19 cellular contexts compared by ENCODE assay signal in genomic region chr11:94117871-94118270, GRCh38. TPM values are rescaled to one million over a fixed set of nuclear protein-coding genes. Genes with fewer than 3 reads are reported as not detected.
DNase-seq lines count a peak whose midpoint lies in the region; ATAC-seq, FAIRE-seq and TF ChIP-seq lines count a peak whose summit lies in the region.
"Had no signal": no experiment of that assay in that cellular context is flagged by ENCODE, and none has a peak within 500 bp of the region (broad histone marks: within the 10 kb centered on the region; RNA-seq: fewer than 3 reads in every experiment).

No MANE protein-coding gene starts in this region.

- POLR2A ChIA-PET in H1 (lab: Charles Lee; ENCODE audit: partially characterized antibody) = interaction anchor here (1.5 to 3.3 kb wide), 2 partner anchors 9 to 11 kb away, joined by 3 to 32 read pairs; partner anchors contain the start of gene PANX1
- POLR2A ChIA-PET in SK-N-SH (lab: Yijun Ruan, JAX) = no interaction called here

- TF ChIP-seq CTCF in H1 (IDR thresholded peaks at IDR 0.05; ENCODE audit: control extremely low read depth in 1 of 3, insufficient read depth in 1 of 3, low read depth in 1 of 3, low read length in 3 of 3) (no peak), SK-N-SH (IDR thresholded peaks at IDR 0.05) (no peak), lower leg skin (IDR thresholded peaks at IDR 0.05) (no peak)

- no peak overlapping the region for H3K23ac ChIP-seq in H1 (ENCODE audit: insufficient read length)

- H3K14ac ChIP-seq in H1 (ENCODE audit: insufficient read length) = no peak overlapping the region

- no peaks in the 10 kb centered on the region for H3K9me3 ChIP-seq in H1 (ENCODE audit: insufficient read depth in 2 of 2, low read depth in 1 of 2, low read length in 1 of 2)
- peaks cover 8% of the 10 kb centered on the region; the same call in 1 of the 2 replicates for H3K9me3 ChIP-seq in iPS-20b (ENCODE audit: insufficient read depth, low read depth, low read length)
- H3K9me3 ChIP-seq in SK-N-SH = no peaks in the 10 kb centered on the region
- H3K9me3 ChIP-seq: A549, HAP-1, Peyer's patch had no signal

- FAIRE-seq in H1 (lab: Jason Lieb, UNC) = no peak
- FAIRE-seq: A549 had no signal

- intact Hi-C loops in lower leg skin (cut with DNase I; ENCODE audit: low total_unique reads) = no loop called here

- H3K4me3 Mint-ChIP-seq in stimulated activated effector memory CD8-positive, alpha-beta T cell treated with anti-CD3 and anti-CD28 coated beads, Interleukin-12 subunit alpha, Interleukin-12 subunit beta, amount 100 ng/mL, for 72 hours = no peak overlapping the region

- H2BK5ac ChIP-seq in H1 (ENCODE audit: low read depth, low read length) = no peak overlapping the region

- H3K79me2 ChIP-seq in H1 (ENCODE audit: control insufficient read depth in 1 of 2, insufficient read depth in 2 of 2, low read length in 2 of 2) (peaks cover 0 to 3% of the 10 kb centered on the region in 2 experiments; a peak in 2 of 4 replicates), SK-N-SH (ENCODE audit: insufficient read depth) (no peaks in the 10 kb centered on the region)

- no peak overlapping the region for H3K27ac Mint-ChIP-seq in stimulated activated effector memory CD8-positive, alpha-beta T cell treated with anti-CD3 and anti-CD28 coated beads, Interleukin-12 subunit alpha, Interleukin-12 subunit beta, amount 100 ng/mL, for 72 hours

- no peak for TF ChIP-seq POLR2A in H1 (IDR thresholded peaks at IDR 0.05; ENCODE audit: control extremely low read depth in 1 of 2, low read depth in 2 of 2, low read length in 2 of 2)
- no peak for TF ChIP-seq POLR2A in lower leg skin (IDR thresholded peaks at IDR 0.05)

- H3K4me3 ChIP-seq in H1 (ENCODE audit: extremely low read depth in 1 of 4, insufficient read depth in 2 of 4, low read depth in 3 of 4, low read length in 4 of 4) (no peak overlapping the region), iPS-20b (ENCODE audit: low read length) (no peak overlapping the region), SK-N-SH (ENCODE audit: low read depth in 2 of 2, low read length in 1 of 2) (no peak overlapping the region), lower leg skin (ENCODE audit: low read depth, poor library complexity, severe bottlenecking) (no peak overlapping the region)
- H3K4me3 ChIP-seq: A549, HAP-1, K562, Peyer's patch had no signal

- H2BK120ac ChIP-seq in H1 (replicated peaks; ENCODE audit: low read depth, low read length) = no peak overlapping the region

- peak overlapping the region; percentile 94 for H4K91ac ChIP-seq in H1 (replicated peaks; ENCODE audit: insufficient read length, low read length)

- H3K27me3 ChIP-seq in H1 (replicated peaks in 1 of 4; ENCODE audit: control insufficient read depth in 3 of 4, extremely low read depth in 1 of 4, insufficient read depth in 3 of 4, low read length in 3 of 4) = no peaks in the 10 kb centered on the region
- H3K27me3 ChIP-seq in iPS-20b (ENCODE audit: insufficient read depth, low read length) = no peaks in the 10 kb centered on the region
- no peaks in the 10 kb centered on the region for H3K27me3 ChIP-seq in SK-N-SH (ENCODE audit: insufficient read depth)
- H3K27me3 ChIP-seq: Peyer's patch had no signal

- no peaks in the 10 kb centered on the region for H4K20me1 ChIP-seq in H1 (replicated peaks in 1 of 2; ENCODE audit: control insufficient read depth in 1 of 2, insufficient read depth in 2 of 2, low read length in 2 of 2)
- no peaks in the 10 kb centered on the region for H4K20me1 ChIP-seq in SK-N-SH (ENCODE audit: insufficient read depth)

- H2AFZ ChIP-seq in H1 (ENCODE audit: low read length) (no peak overlapping the region), SK-N-SH (ENCODE audit: low read depth) (no peak overlapping the region)

- H3K23me2 ChIP-seq in H1 (ENCODE audit: low read depth, low read length) = no peaks in the 10 kb centered on the region; the same call in 1 of the 2 replicates

- H3K56ac ChIP-seq in H1 (replicated peaks; ENCODE audit: insufficient read length, low read depth, low read length) = no peak overlapping the region

- H4K8ac ChIP-seq in H1 (ENCODE audit: extremely low read depth, insufficient read depth, low read length) = no peak overlapping the region

- no peaks in the 10 kb centered on the region for H3F3A ChIP-seq in SK-N-SH (replicated peaks; ENCODE audit: insufficient read depth)

- H3K4ac ChIP-seq in H1 (replicated peaks; ENCODE audit: insufficient read length, low read depth, low read length) = peak overlapping the region; percentile 44

- H3K36me3 Mint-ChIP-seq in stimulated activated effector memory CD8-positive, alpha-beta T cell treated with anti-CD3 and anti-CD28 coated beads, Interleukin-12 subunit alpha, Interleukin-12 subunit beta, amount 100 ng/mL, for 72 hours = no peaks in the 10 kb centered on the region

- no peak overlapping the region for H4K5ac ChIP-seq in H1 (ENCODE audit: insufficient read length, low read depth, low read length)

- H3K79me1 ChIP-seq in H1 (ENCODE audit: low read depth, low read length) = no peaks in the 10 kb centered on the region; the same call in 1 of the 2 replicates

- no peak for ATAC-seq in stimulated activated effector memory CD8-positive, alpha-beta T cell treated with anti-CD3 and anti-CD28 coated beads, Interleukin-12 subunit alpha, Interleukin-12 subunit beta, amount 100 ng/mL, for 72 hours
- ATAC-seq: A549, K562, SK-N-SH treated with all-trans-retinoic acid at 6 μM for 48 hours had no signal

- H2BK20ac ChIP-seq in H1 (ENCODE audit: low read length) = 0 out of 2 replicates have a peak overlapping the region, but pooled peaks have one; percentile 57

- H3K9ac ChIP-seq in H1 (replicated peaks in 1 of 4; ENCODE audit: extremely low read depth in 1 of 4, low read depth in 3 of 4, low read length in 3 of 4) (no peak overlapping the region), iPS-20b (ENCODE audit: low read depth, low read length) (no peak overlapping the region), SK-N-SH (no peak overlapping the region)

- CTCF ChIA-PET in H1 (lab: Charles Lee; ENCODE audit: partially characterized antibody) (interaction anchor here (1.5 to 1.7 kb wide), 2 partner anchors 10 to 66 kb away, joined by 3 to 4 read pairs; partner anchors contain the start of gene PANX1), SK-N-SH (lab: Yijun Ruan, JAX) (no interaction called here)

- peak overlapping the region; percentile 61; the same call in 1 of the 2 replicates for H2BK12ac ChIP-seq in H1 (ENCODE audit: low read depth, low read length)

- H3K4me1 ChIP-seq in H1 (replicated peaks in 1 of 4; ENCODE audit: control insufficient read depth in 3 of 4, insufficient read depth in 4 of 4, low read length in 3 of 4) (peaks cover 5 to 19% (median 14%) of the 10 kb centered on the region in 4 experiments; a peak in 6 of 7 replicates), iPS-20b (ENCODE audit: insufficient read depth, low read length) (peaks cover 26% of the 10 kb centered on the region), SK-N-SH (ENCODE audit: control insufficient read depth in 1 of 2, insufficient read depth in 2 of 2, low read depth in 1 of 2, low read length in 1 of 2) (no peaks in the 10 kb centered on the region)
- H3K4me1 ChIP-seq: HAP-1, Peyer's patch had no signal

- H2BK15ac ChIP-seq in H1 (ENCODE audit: low read length) = 0 out of 2 replicates have a peak overlapping the region, but pooled peaks have one; percentile 7

- TF ChIP-seq EP300 in H1 (IDR thresholded peaks at IDR 0.05; ENCODE audit: borderline replicate concordance in 1 of 2, low read depth in 2 of 2, low read length in 2 of 2) (no peak), SK-N-SH (IDR thresholded peaks at IDR 0.05; ENCODE audit: borderline replicate concordance in 1 of 2, low read depth in 1 of 2, low read length in 1 of 2) (no peak)

- no peaks in the 10 kb centered on the region for H3K4me1 Mint-ChIP-seq in stimulated activated effector memory CD8-positive, alpha-beta T cell treated with anti-CD3 and anti-CD28 coated beads, Interleukin-12 subunit alpha, Interleukin-12 subunit beta, amount 100 ng/mL, for 72 hours

- H3K9me2 ChIP-seq in SK-N-SH = no peaks in the 10 kb centered on the region

- no peaks in the 10 kb centered on the region for H3K9me3 Mint-ChIP-seq in stimulated activated effector memory CD8-positive, alpha-beta T cell treated with anti-CD3 and anti-CD28 coated beads, Interleukin-12 subunit alpha, Interleukin-12 subunit beta, amount 100 ng/mL, for 72 hours

- no peak overlapping the region for H3K27ac ChIP-seq in H1 (ENCODE audit: low read depth, low read length)
- peak overlapping the region; percentile 71 for H3K27ac ChIP-seq in iPS-20b (ENCODE audit: low read length)
- no peak overlapping the region for H3K27ac ChIP-seq in SK-N-SH (ENCODE audit: low read depth in 2 of 2, low read length in 1 of 2)
- H3K27ac ChIP-seq: A549, C4-2B, HL-60, Peyer's patch had no signal

- H3K18ac ChIP-seq in H1 (ENCODE audit: extremely low read depth, low read length) = no peak overlapping the region

- H3K36me3 ChIP-seq in H1 (ENCODE audit: control insufficient read depth in 2 of 4, insufficient read depth in 4 of 4, low read length in 3 of 4) (no peaks in the 10 kb centered on the region), iPS-20b (ENCODE audit: insufficient read depth, low read depth, low read length) (no peaks in the 10 kb centered on the region), SK-N-SH (replicated peaks in 1 of 2; ENCODE audit: control insufficient read depth in 1 of 2, insufficient read depth in 2 of 2, low read length in 1 of 2) (no peaks in the 10 kb centered on the region)
- H3K36me3 ChIP-seq: HAP-1, Peyer's patch had no signal

- TF ChIP-seq RAD21 in H1 (IDR thresholded peaks at IDR 0.05 in 1 of 2, conservative IDR thresholded peaks at IDR 0.05 in 1 of 2; ENCODE audit: low read depth in 2 of 2, low read length in 2 of 2) (no peak), SK-N-SH (IDR thresholded peaks at IDR 0.05; ENCODE audit: low read length) (no peak)

- H3K4me2 ChIP-seq in H1 (ENCODE audit: insufficient read depth in 1 of 2, low read depth in 2 of 2, low read length in 2 of 2) = no peak overlapping the region
- H3K4me2 ChIP-seq in SK-N-SH = no peak overlapping the region
- H3K4me2 ChIP-seq: A549 had no signal

- H2AK5ac ChIP-seq in H1 (ENCODE audit: low read depth, low read length) = no peak overlapping the region

- DNase-seq in EL (peak; percentile 68), M059J (ENCODE audit: low read depth) (peak; percentile 40), H1 (ENCODE audit: low read depth in 1 of 2, low spot score in 2 of 2) (no peak), SK-N-SH (no peak), lower leg skin (ENCODE audit: low spot score in 2 of 2) (no peak)
- no peak for DNase-seq in stimulated activated effector memory CD8-positive, alpha-beta T cell treated with anti-CD3 and anti-CD28 coated beads, Interleukin-12 subunit alpha, Interleukin-12 subunit beta, amount 100 ng/mL, for 72 hours (ENCODE audit: low spot score in 2 of 2)
- DNase-seq: NCI-H1048, NCI-H146, NCI-H2081 treated with DMSO at 0.1 percent for 48 hours, NCI-H524, Peyer's patch, Right ventricle myocardium superior had no signal

RNA-seq across cellular contexts. Expression of gene PANX1, which starts 10.8 kb away (rescaled TPM):
- total RNA-seq in M059J (2014; rRNA removed; shearing (Covaris generic)) = 47.8 and 49.8 TPM in 2 replicates
- total RNA-seq in H1 (2021; fragmentation: NEBNext Ultra II Directional; extraction: Animal tissue kit (Norgen Biotek cat#: 25700)) = 34.5 and 35.2 TPM in 2 replicates
- polyA plus RNA-seq in H1 (2011; rRNA removed) = 15.4 and 15.9 TPM in 2 replicates
- 18.1 TPM for polyA plus RNA-seq in H1 (2011; cell fraction: cytosol; rRNA removed)
- 18.9 TPM for polyA plus RNA-seq in H1 (2011; cell fraction: nucleus; rRNA removed)
- 19.1 to 29.2 TPM (median 24.7 TPM) in 4 replicates for polyA plus RNA-seq in H1 (2012, experiment 1 of 2)
- 7.6 TPM for polyA plus RNA-seq in H1 (2012, experiment 2 of 2)
- 25.2 TPM for polyA plus RNA-seq in H1 (2013, experiment 1 of 2)
- polyA plus RNA-seq in H1 (2013, experiment 2 of 2) = 29.7 TPM
- 69.0 and 96.8 TPM in 2 replicates for polyA minus RNA-seq in H1 (2011; rRNA and poly(A)+ RNA removed)
- polyA minus RNA-seq in H1 (2011; cell fraction: cytosol; rRNA and poly(A)+ RNA removed) = 35.2 TPM
- polyA minus RNA-seq in H1 (2011; cell fraction: nucleus; rRNA and poly(A)+ RNA removed) = 62.2 TPM
- polyA plus RNA-seq in SK-N-SH (2012; rRNA removed) = 11.1 and 16.9 TPM in 2 replicates
- polyA plus RNA-seq in SK-N-SH (2012; cell fraction: cytosol; rRNA removed) = 13.9 and 14.8 TPM in 2 replicates
- 4.2 and 9.0 TPM in 2 replicates for polyA plus RNA-seq in SK-N-SH (2012; cell fraction: nucleus; rRNA removed)
- total RNA-seq in lower leg skin = 10 to 100 TPM; 15.1 to 27.7 (median 21.6) TPM

Comparison
In these comparisons a context has a peak if more than half of its experiments do, and no peak if none do; other contexts are left out.
1. DNase-seq: peak in EL (single experiment) and M059J (single experiment); none in H1 (0 of 2), SK-N-SH (single experiment), stimulated activated effector memory CD8-positive, alpha-beta T cell treated with anti-CD3 and anti-CD28 coated beads, Interleukin-12 subunit alpha, Interleukin-12 subunit beta, amount 100 ng/mL, for 72 hours (0 of 2) and lower leg skin (0 of 2).